In genomic region chr1:150565240-150565639, GRCh38 we compare ENCODE assay signal across 10 cellular contexts. TPM values are rescaled to one million over a fixed set of nuclear protein-coding genes. Genes with fewer than 3 reads are reported as not detected.
DNase-seq lines count a peak whose midpoint lies in the region; ATAC-seq and TF ChIP-seq lines count a peak whose summit lies in the region.
"Not testable (repeated sequence)": the region's sequence is repeated elsewhere in the genome, so short reads cannot be mapped to it uniquely, and the experiment has no call there.
"Had no signal": no experiment of that assay in that cellular context is flagged by ENCODE, and none has a peak within 500 bp of the region (broad histone marks: within the 10 kb centered on the region; RNA-seq: fewer than 3 reads in every experiment).

No MANE protein-coding gene starts in this region.

- DNase-seq in activated B cell treated with CpG ODN at 0.5 μM for 24 hours; activated naive CD8-positive, alpha-beta T cell treated with anti-CD3 and anti-CD28 coated beads, Interleukin-2, amount 10 ng/mL, durations not matched to agents 7 days and 5 days; effector memory CD8-positive, alpha-beta T cell; lower lobe of right lung; trophoblast cell: not testable (repeated sequence)

- H4K12ac ChIP-seq in trophoblast cell (ENCODE audit: low read depth, low read length), result not testable (repeated sequence)

- not testable (repeated sequence) for ATAC-seq in activated B cell treated with CpG ODN at 0.5 μM for 24 hours (ENCODE audit: low read depth); activated naive CD8-positive, alpha-beta T cell treated with anti-CD3 and anti-CD28 coated beads, Interleukin-2, amount 10 ng/mL, durations not matched to agents 7 days and 5 days (ENCODE audit: low read depth); effector memory CD8-positive, alpha-beta T cell (replicated peaks); lower lobe of right lung

- H3K23ac ChIP-seq in trophoblast cell (ENCODE audit: low read length), result not testable (repeated sequence)

- H3K4ac ChIP-seq in trophoblast cell (ENCODE audit: low read depth, low read length), result not testable (repeated sequence)

- peaks cover 89% of the 10 kb centered on the region for H3K4me1 ChIP-seq in lower lobe of right lung
- H3K4me1 ChIP-seq in trophoblast cell (ENCODE audit: control insufficient read depth in 1 of 2, insufficient read depth in 2 of 2, low read length in 2 of 2), result peaks cover 43 to 52% of the 10 kb centered on the region in 2 experiments

- H3K4me2 ChIP-seq in trophoblast cell (ENCODE audit: low read length), result not testable (repeated sequence)

- peaks cover 53% of the 10 kb centered on the region for H3K79me1 ChIP-seq in trophoblast cell (ENCODE audit: low read length)

- not testable (repeated sequence) for H3K9ac ChIP-seq in trophoblast cell (ENCODE audit: low read length)

- peaks cover 21% of the 10 kb centered on the region for H3K79me2 ChIP-seq in trophoblast cell (ENCODE audit: control insufficient read depth, insufficient read depth, low read length, poor library complexity)

- peak overlapping the region; percentile 54 to 99 (median 86) for H3K4me3 Mint-ChIP-seq in IgD-negative memory B cell
- peak overlapping the region; percentile 65 for H3K4me3 Mint-ChIP-seq in activated B cell treated with CpG ODN at 0.5 μM for 24 hours
- not testable (repeated sequence) for H3K4me3 Mint-ChIP-seq in activated naive CD8-positive, alpha-beta T cell treated with anti-CD3 and anti-CD28 coated beads, Interleukin-2, amount 10 ng/mL, durations not matched to agents 7 days and 5 days
- H3K4me3 Mint-ChIP-seq in effector memory CD8-positive, alpha-beta T cell, result peak overlapping the region; percentile 86 to 93

- H3K27ac Mint-ChIP-seq in IgD-negative memory B cell, result peak overlapping the region; percentile 98 to 100 (median 99)
- H3K27ac Mint-ChIP-seq in activated B cell treated with CpG ODN at 0.5 μM for 24 hours, result peak overlapping the region; percentile 98
- H3K27ac Mint-ChIP-seq in activated naive CD8-positive, alpha-beta T cell treated with anti-CD3 and anti-CD28 coated beads, Interleukin-2, amount 10 ng/mL, durations not matched to agents 7 days and 5 days, result peak overlapping the region; percentile 100
- H3K27ac Mint-ChIP-seq in effector memory CD8-positive, alpha-beta T cell, result peak overlapping the region; percentile 98 to 99

- not testable (repeated sequence) for H3K14ac ChIP-seq in trophoblast cell (ENCODE audit: low read length)

- not testable (repeated sequence) for H2AK5ac ChIP-seq in trophoblast cell (ENCODE audit: low read length)

- not testable (repeated sequence) for H3K27me3 Mint-ChIP-seq in IgD-negative memory B cell; activated B cell treated with CpG ODN at 0.5 μM for 24 hours; activated naive CD8-positive, alpha-beta T cell treated with anti-CD3 and anti-CD28 coated beads, Interleukin-2, amount 10 ng/mL, durations not matched to agents 7 days and 5 days; effector memory CD8-positive, alpha-beta T cell

- H2BK12ac ChIP-seq in trophoblast cell (ENCODE audit: low read length), result not testable (repeated sequence)

- not testable (repeated sequence) for H3K4me3 ChIP-seq in lower lobe of right lung; trophoblast cell (ENCODE audit: low read depth, low read length)

- not testable (repeated sequence) for H3K36me3 Mint-ChIP-seq in IgD-negative memory B cell
- H3K36me3 Mint-ChIP-seq in activated B cell treated with CpG ODN at 0.5 μM for 24 hours (ENCODE audit: low read depth), result peaks cover 16% of the 10 kb centered on the region
- peaks cover 12% of the 10 kb centered on the region for H3K36me3 Mint-ChIP-seq in activated naive CD8-positive, alpha-beta T cell treated with anti-CD3 and anti-CD28 coated beads, Interleukin-2, amount 10 ng/mL, durations not matched to agents 7 days and 5 days
- H3K36me3 Mint-ChIP-seq in effector memory CD8-positive, alpha-beta T cell (ENCODE audit: insufficient read depth), result peaks cover 77% of the 10 kb centered on the region

- peak overlapping the region; percentile 100; the same call in 1 of the 2 replicates for H3K27ac ChIP-seq in 22Rv1
- H3K27ac ChIP-seq in lower lobe of right lung, result peak overlapping the region; percentile 99
- not testable (repeated sequence) for H3K27ac ChIP-seq in trophoblast cell (ENCODE audit: low read depth, low read length)
- H3K27ac ChIP-seq in temporal lobe (ENCODE audit: low read depth, low read length), result peak overlapping the region; percentile 41

- H2AFZ ChIP-seq in trophoblast cell (ENCODE audit: insufficient read depth, low read length, poor library complexity), result not testable (repeated sequence)

- not testable (repeated sequence) for H3K27me3 ChIP-seq in lower lobe of right lung (ENCODE audit: low read depth); trophoblast cell (ENCODE audit: insufficient read depth, low read length)

- not testable (repeated sequence) for H3K9me3 ChIP-seq in lower lobe of right lung; trophoblast cell (ENCODE audit: insufficient read depth, low read depth, low read length)

- POLR2A ChIA-PET in activated B cell treated with CpG ODN at 0.5 μM for 24 hours (lab: Charles Lee), result interaction anchor here (1.5 to 14.0 kb wide), 5 partner anchors 12 to 78 kb away, joined by 4 to 1106 read pairs (median 189); partner anchors contain the start of genes ENSA, MCL1 and TARS2
- POLR2A ChIA-PET in activated naive CD8-positive, alpha-beta T cell treated with anti-CD3 and anti-CD28 coated beads, Interleukin-2, amount 10 ng/mL, durations not matched to agents 7 days and 5 days (lab: Charles Lee), result interaction anchor here (0.6 to 13.9 kb wide), 5 partner anchors 10 to 64 kb away, joined by 3 to 1003 read pairs (median 5); partner anchors contain the start of genes ENSA and MCL1

- H3K4me1 Mint-ChIP-seq in IgD-negative memory B cell (peaks cover 42 to 63% (median 48%) of the 10 kb centered on the region in 3 donors), activated B cell treated with CpG ODN at 0.5 μM for 24 hours (peaks cover 90% of the 10 kb centered on the region)
- peaks cover 68% of the 10 kb centered on the region for H3K4me1 Mint-ChIP-seq in activated naive CD8-positive, alpha-beta T cell treated with anti-CD3 and anti-CD28 coated beads, Interleukin-2, amount 10 ng/mL, durations not matched to agents 7 days and 5 days
- peaks cover 79 to 88% of the 10 kb centered on the region in 2 donors for H3K4me1 Mint-ChIP-seq in effector memory CD8-positive, alpha-beta T cell (ENCODE audit: low read depth in 2 of 2)

- WGBS in trophoblast cell (ENCODE audit: extremely low coverage, insufficient coverage, insufficient read length), result no CpG with 5 or more reads among the region's 11 CpGs

- H2BK120ac ChIP-seq in trophoblast cell (ENCODE audit: insufficient read depth, low read length, poor library complexity), result not testable (repeated sequence)

- not testable (repeated sequence) for H3K36me3 ChIP-seq in lower lobe of right lung; trophoblast cell (ENCODE audit: control insufficient read depth in 1 of 2, insufficient read depth in 2 of 2, low read length in 2 of 2)

- not testable (repeated sequence) for TF ChIP-seq CTCF in 22Rv1 (IDR thresholded peaks at IDR 0.05); activated B cell treated with CpG ODN at 0.5 μM for 24 hours (IDR thresholded peaks at IDR 0.05); lower lobe of right lung (IDR thresholded peaks at IDR 0.05)

- not testable (repeated sequence) for H2BK5ac ChIP-seq in trophoblast cell (ENCODE audit: low read depth, low read length, poor library complexity)

- CTCF ChIA-PET in activated B cell treated with CpG ODN at 0.5 μM for 24 hours (lab: Charles Lee), result interaction anchor here (7.4 to 13.3 kb wide), 2 partner anchors 12 to 51 kb away, joined by 196 to 358 read pairs; partner anchors contain the start of gene MCL1

- H3K9me3 Mint-ChIP-seq in IgD-negative memory B cell; activated B cell treated with CpG ODN at 0.5 μM for 24 hours; activated naive CD8-positive, alpha-beta T cell treated with anti-CD3 and anti-CD28 coated beads, Interleukin-2, amount 10 ng/mL, durations not matched to agents 7 days and 5 days; effector memory CD8-positive, alpha-beta T cell: not testable (repeated sequence)

- H4K91ac ChIP-seq in trophoblast cell (ENCODE audit: low read depth, low read length), result peak overlapping the region; percentile 33

- not testable (repeated sequence) for H4K8ac ChIP-seq in trophoblast cell (ENCODE audit: low read depth, low read length)

- intact Hi-C loops in activated B cell treated with CpG ODN at 0.5 μM for 24 hours (cut with micrococcal nuclease), result loop anchor here (10.0 kb wide), 1 partner anchor 200 kb away; the partner anchor contains the start of gene CTSS
- intact Hi-C loops in lower lobe of right lung (cut with DNase I), result not testable (repeated sequence)

- H3K18ac ChIP-seq in trophoblast cell (ENCODE audit: low read length), result not testable (repeated sequence)

RNA-seq across cellular contexts. Expression of gene MCL1, which starts 14.2 kb away (rescaled TPM):
- polyA plus RNA-seq in IgD-negative memory B cell, result 99.6 TPM
- total RNA-seq in activated B cell treated with CpG ODN at 0.5 μM for 24 hours (224 and 233 TPM in 2 replicates), lower lobe of right lung (387 TPM), temporal lobe (89.7 TPM)
- 100 to 1,000 TPM; 302 to 303 TPM for total RNA-seq in activated naive CD8-positive, alpha-beta T cell treated with anti-CD3 and anti-CD28 coated beads, Interleukin-2, amount 10 ng/mL, durations not matched to agents 7 days and 5 days
- 119 and 120 TPM in 2 replicates for polyA plus RNA-seq in trophoblast cell (2013)

RNA-seq across cellular contexts. Expression of gene ADAMTSL4, which starts 16.0 kb away (rescaled TPM):
- polyA plus RNA-seq in IgD-negative memory B cell, result 0.30 TPM
- total RNA-seq in activated B cell treated with CpG ODN at 0.5 μM for 24 hours, result 0.11 TPM in 1 of 2 replicates, not detected in the other
- total RNA-seq in activated naive CD8-positive, alpha-beta T cell treated with anti-CD3 and anti-CD28 coated beads, Interleukin-2, amount 10 ng/mL, durations not matched to agents 7 days and 5 days, result under 1 TPM; 0.11 to 0.30 TPM
- 164 TPM for total RNA-seq in lower lobe of right lung
- polyA plus RNA-seq in trophoblast cell (2013), result 33.2 and 33.6 TPM in 2 replicates
- total RNA-seq in temporal lobe, result 0.25 TPM

RNA-seq across cellular contexts. Expression of gene FALEC, which starts 49.7 kb away (rescaled TPM):
- 1.0 TPM for polyA plus RNA-seq in IgD-negative memory B cell
- 1.1 TPM in 1 of 2 replicates, not detected in the other for total RNA-seq in activated B cell treated with CpG ODN at 0.5 μM for 24 hours
- under 1 TPM; 0.58 to 0.60 TPM for total RNA-seq in activated naive CD8-positive, alpha-beta T cell treated with anti-CD3 and anti-CD28 coated beads, Interleukin-2, amount 10 ng/mL, durations not matched to agents 7 days and 5 days
- total RNA-seq in lower lobe of right lung, result not detected
- 0.14 TPM in 1 of 2 replicates, not detected in the other for polyA plus RNA-seq in trophoblast cell (2013)
- not detected for total RNA-seq in temporal lobe
- total RNA-seq: lung microvascular endothelial cell; T-helper 1 cell treated with Interleukin-12 subunit alpha and Interleukin-12 subunit beta and Interleukin-4 antibody, amounts not matched to agents 30 ng/mL and 1 ng/mL, for 36 hours had no signal

RNA-seq across cellular contexts. Expression of gene ECM1, which starts 57.3 kb away (rescaled TPM):
- 0.11 TPM for polyA plus RNA-seq in IgD-negative memory B cell
- 1.7 and 2.1 TPM in 2 replicates for total RNA-seq in activated B cell treated with CpG ODN at 0.5 μM for 24 hours
- total RNA-seq in activated naive CD8-positive, alpha-beta T cell treated with anti-CD3 and anti-CD28 coated beads, Interleukin-2, amount 10 ng/mL, durations not matched to agents 7 days and 5 days, result 1 to 10 TPM; 1.4 to 1.7 TPM
- 16.9 TPM for total RNA-seq in lower lobe of right lung
- 10.8 and 11.8 TPM in 2 replicates for polyA plus RNA-seq in trophoblast cell (2013)
- total RNA-seq in temporal lobe, result 1.5 TPM

Comparison
In these comparisons a context has a peak if more than half of its experiments do, and no peak if none do; other contexts are left out.
1. RNA of gene ADAMTSL4, which starts 16.0 kb away (total RNA-seq): 164 TPM in lower lobe of right lung (single experiment); 0.11 to 0.30 TPM in activated naive CD8-positive, alpha-beta T cell treated with anti-CD3 and anti-CD28 coated beads, Interleukin-2, amount 10 ng/mL, durations not matched to agents 7 days and 5 days, 0.25 TPM in temporal lobe (single experiment) and 0.11 TPM in activated B cell treated with CpG ODN at 0.5 μM for 24 hours; every median in the first group is over 100 times any median in the second.
2. Peak in every context shown above with its lines, with median percentiles within 50 percentile points of each other: H3K27ac Mint-ChIP-seq.